34 cellular contexts compared by ENCODE assay signal in genomic region chr14:33175951-33176350, GRCh38.
"Had no signal": no experiment of that assay in that cellular context is flagged by ENCODE, and none has a peak within 500 bp of the region (broad histone marks: within the 10 kb centered on the region; RNA-seq: fewer than 3 reads in every experiment).

No MANE protein-coding gene starts in this region.

- H3K27ac ChIP-seq: KMS-11 had no signal

- H3K4me3 ChIP-seq: MG63 had no signal

- H3K27me3 ChIP-seq: MG63 had no signal

- DNase-seq: Karpas-422, Kasumi-1, MG63, MM.1S, MV-4-11, NCI-H1048, NCI-H1092, NCI-H1092 treated with DMSO at 0.1 percent for 48 hours, NCI-H1105, NCI-H1105 treated with DMSO at 0.1 percent for 48 hours, NCI-H1417, NCI-H1417 treated with DMSO at 0.1 percent for 48 hours, NCI-H1436, NCI-H1436 treated with DMSO at 0.1 percent for 48 hours, NCI-H146, NCI-H1694, NCI-H1694 treated with DMSO at 0.1 percent for 48 hours, NCI-H187, NCI-H187 treated with DMSO at 0.1 percent for 48 hours, NCI-H1930, NCI-H2029, NCI-H2029 treated with DMSO at 0.1 percent for 48 hours, NCI-H2081, NCI-H2081 treated with DMSO at 0.1 percent for 48 hours, NCI-H2107, NCI-H2171, NCI-H2171 treated with DMSO at 0.1 percent for 48 hours, NCI-H2227 treated with DMSO at 0.1 percent for 48 hours, NCI-H226, NCI-H345, NCI-H446, NCI-H446 treated with DMSO at 0.1 percent for 48 hours, NCI-H510A had no signal

- H3K4me2 ChIP-seq: KMS-11 had no signal

- H3K9ac ChIP-seq: KMS-11 had no signal

- H3K9me3 ChIP-seq: MG63 had no signal

- H3K36me3 ChIP-seq: MG63 had no signal
